Comparison of ENCODE assay signal across 22 cellular contexts in genomic region chr3:172171396-172172075, GRCh38.
DNase-seq lines count a peak whose midpoint lies in the region; ATAC-seq and TF ChIP-seq lines count a peak whose summit lies in the region.
"Had no signal": no experiment of that assay in that cellular context is flagged by ENCODE, and none has a peak within 500 bp of the region (broad histone marks: within the 10 kb centered on the region; RNA-seq: fewer than 3 reads in every experiment).

No MANE protein-coding gene starts in this region.

- H2AK5ac ChIP-seq in mesenchymal stem cell (ENCODE audit: low read length, severe bottlenecking), result no peak overlapping the region

- H3K27me3 ChIP-seq in ACC112 (ENCODE audit: insufficient read depth, low read length), result no peaks in the 10 kb centered on the region
- no peaks in the 10 kb centered on the region for H3K27me3 ChIP-seq in mesenchymal stem cell (ENCODE audit: control insufficient read depth in 1 of 2, insufficient read depth in 1 of 2, low read length in 2 of 2)
- H3K27me3 ChIP-seq: breast epithelium, Peyer's patch had no signal

- ATAC-seq in GM21619 (IDR thresholded peaks at IDR 0.05; ENCODE audit: unreplicated experiment) (peak; percentile 50), WTC11 (peak; percentile 7; the same call in 1 of the 2 replicates), HG03280 (IDR thresholded peaks at IDR 0.05; ENCODE audit: unreplicated experiment) (no peak), GM19463 (IDR thresholded peaks at IDR 0.05; ENCODE audit: unreplicated experiment) (no peak)
- ATAC-seq: naive thymus-derived CD8-positive, alpha-beta T cell; stimulated activated naive CD8-positive, alpha-beta T cell treated with anti-CD3 and anti-CD28 coated beads, Interleukin-15, amount 100 ng/mL, for 72 hours had no signal

- H3K36me3 ChIP-seq in ACC112 (ENCODE audit: insufficient read depth, low read length), result peaks cover 5% of the 10 kb centered on the region; the same call in 1 of the 2 replicates
- H3K36me3 ChIP-seq in mesenchymal stem cell (ENCODE audit: control insufficient read depth in 1 of 2, insufficient read depth in 2 of 2, low read depth in 1 of 2, low read length in 2 of 2), result peaks cover 6 to 23% of the 10 kb centered on the region in 2 experiments
- H3K36me3 ChIP-seq: breast epithelium, left ventricle myocardium inferior, Peyer's patch had no signal

- H2BK120ac ChIP-seq in mesenchymal stem cell (ENCODE audit: low read depth, low read length), result no peak overlapping the region

- H3K14ac ChIP-seq in mesenchymal stem cell (ENCODE audit: low read length in 2 of 2), result no peak overlapping the region

- no peak overlapping the region for H3K4me2 ChIP-seq in mesenchymal stem cell (ENCODE audit: low read length, poor library complexity, severe bottlenecking)

- H3K9me3 Mint-ChIP-seq in WTC11, result no peaks in the 10 kb centered on the region
- H3K9me3 Mint-ChIP-seq: CD8-positive, alpha-beta memory T cell; naive thymus-derived CD8-positive, alpha-beta T cell; stimulated activated naive CD8-positive, alpha-beta T cell treated with anti-CD3 and anti-CD28 coated beads, Interleukin-15, amount 100 ng/mL, for 72 hours had no signal

- H2BK15ac ChIP-seq in mesenchymal stem cell (ENCODE audit: low read depth, poor library complexity, severe bottlenecking), result no peak overlapping the region

- POLR2A ChIA-PET in WTC11 (lab: Charles Lee), result interaction anchor here (0.7 kb wide), 1 partner anchor 33 kb away, joined by 4 read pairs; no protein-coding TSS in a partner anchor

- CTCF ChIA-PET in WTC11 (lab: Charles Lee), result interaction anchor here (0.7 to 1.6 kb wide), 2 partner anchors 132 to 161 kb away, joined by 4 to 6 read pairs; partner anchors contain the start of gene FNDC3B

- 100% methylated on average over 1 of the region's 2 CpGs for WGBS in mesenchymal stem cell

- H3K9me3 ChIP-seq in mesenchymal stem cell (ENCODE audit: control insufficient read depth, low read length), result no peaks in the 10 kb centered on the region
- H3K9me3 ChIP-seq: breast epithelium, left ventricle myocardium inferior, Peyer's patch had no signal

- H3K9ac ChIP-seq in mesenchymal stem cell (ENCODE audit: low read length), result no peak overlapping the region

- H3K27ac ChIP-seq in ACC112 (ENCODE audit: low read depth, low read length) (0 out of 2 replicates have a peak overlapping the region, but pooled peaks have one; percentile 25), mesenchymal stem cell (ENCODE audit: low read length, poor library complexity, severe bottlenecking) (peak overlapping the region; percentile 25)
- H3K27ac ChIP-seq: left ventricle myocardium inferior, Peyer's patch had no signal

- TF ChIP-seq CTCF in WTC11 (IDR thresholded peaks at IDR 0.05), result no peak

- peaks cover 94% of the 10 kb centered on the region for H3K79me2 ChIP-seq in ACC112 (ENCODE audit: control insufficient read depth, insufficient read depth, low read length, unreplicated experiment)

- H3K4me3 ChIP-seq in ACC112 (ENCODE audit: low read depth, low read length) (no peak overlapping the region), mesenchymal stem cell (ENCODE audit: insufficient read depth in 1 of 2, low read depth in 1 of 2, low read length in 2 of 2) (no peak overlapping the region)
- H3K4me3 ChIP-seq: breast epithelium, left ventricle myocardium inferior, Peyer's patch had no signal

- no peak overlapping the region for H2AFZ ChIP-seq in ACC112 (ENCODE audit: low read length, unreplicated experiment)
- no peak overlapping the region for H2AFZ ChIP-seq in mesenchymal stem cell (ENCODE audit: low read depth, low read length)

- H2BK5ac ChIP-seq in mesenchymal stem cell (ENCODE audit: low read depth, low read length, poor library complexity, severe bottlenecking), result no peak overlapping the region

- H3K79me1 ChIP-seq in mesenchymal stem cell (replicated peaks; ENCODE audit: low read length, poor library complexity, severe bottlenecking), result peaks cover 2% of the 10 kb centered on the region

- H3K18ac ChIP-seq in mesenchymal stem cell (ENCODE audit: low read depth in 1 of 2, low read length in 2 of 2), result no peak overlapping the region

- H4K8ac ChIP-seq in mesenchymal stem cell (ENCODE audit: low read length), result no peak overlapping the region

- no peak overlapping the region for H2BK12ac ChIP-seq in mesenchymal stem cell (ENCODE audit: low read length in 2 of 2)

- H4K91ac ChIP-seq in mesenchymal stem cell (ENCODE audit: low read length), result no peak overlapping the region

- no peaks in the 10 kb centered on the region for H3K36me3 Mint-ChIP-seq in WTC11

- DNase-seq in WTC11 (ENCODE audit: low spot score), result no peak
- no peak for DNase-seq in mesenchymal stem cell
- no peak for DNase-seq in dermis blood vessel endothelial cell
- DNase-seq in SIG-M5 (lab: John Stamatoyannopoulos, UW), result no peak
- DNase-seq: ACHN; activated CD4-positive, alpha-beta T cell treated with anti-CD3 and anti-CD28 coated beads, Interleukin-2, amount 50 U/mL, for 1 hour; activated naive CD4-positive, alpha-beta T cell treated with anti-CD3 and anti-CD28 coated beads, Interleukin-2, amount 50 U/mL, for 16 hours; CD8-positive, alpha-beta memory T cell; effector CD4-positive, alpha-beta T cell; KBM-7; left ventricle myocardium inferior; naive thymus-derived CD8-positive, alpha-beta T cell; NCI-H1092 treated with DMSO at 0.1 percent for 48 hours; NCI-H2171 treated with DMSO at 0.1 percent for 48 hours; NCI-H748 treated with DMSO at 0.1 percent for 48 hours; Peyer's patch; stimulated activated naive CD8-positive, alpha-beta T cell treated with anti-CD3 and anti-CD28 coated beads, Interleukin-15, amount 100 ng/mL, for 72 hours had no signal

- no peak overlapping the region for H3K4me3 Mint-ChIP-seq in WTC11
- H3K4me3 Mint-ChIP-seq: CD8-positive, alpha-beta memory T cell; naive thymus-derived CD8-positive, alpha-beta T cell; stimulated activated naive CD8-positive, alpha-beta T cell treated with anti-CD3 and anti-CD28 coated beads, Interleukin-15, amount 100 ng/mL, for 72 hours had no signal

- peak overlapping the region; percentile 96 for H3K27ac Mint-ChIP-seq in WTC11
- H3K27ac Mint-ChIP-seq: CD8-positive, alpha-beta memory T cell; naive thymus-derived CD8-positive, alpha-beta T cell; stimulated activated naive CD8-positive, alpha-beta T cell treated with anti-CD3 and anti-CD28 coated beads, Interleukin-15, amount 100 ng/mL, for 72 hours had no signal

- no peaks in the 10 kb centered on the region for H3K27me3 Mint-ChIP-seq in WTC11 (ENCODE audit: low read depth)
- H3K27me3 Mint-ChIP-seq: naive thymus-derived CD8-positive, alpha-beta T cell; stimulated activated naive CD8-positive, alpha-beta T cell treated with anti-CD3 and anti-CD28 coated beads, Interleukin-15, amount 100 ng/mL, for 72 hours had no signal

- H3K4me1 Mint-ChIP-seq in WTC11, result peaks cover 84% of the 10 kb centered on the region

- no peak overlapping the region for H3K4ac ChIP-seq in mesenchymal stem cell (ENCODE audit: low read depth in 1 of 2, low read length in 2 of 2)

- peaks cover 84% of the 10 kb centered on the region for H3K4me1 ChIP-seq in ACC112 (ENCODE audit: control insufficient read depth, insufficient read depth, low read length, unreplicated experiment)
- H3K4me1 ChIP-seq in mesenchymal stem cell (ENCODE audit: control insufficient read depth, insufficient read depth, low read depth, low read length), result peaks cover 15% of the 10 kb centered on the region

- H3K23ac ChIP-seq in mesenchymal stem cell (ENCODE audit: low read length in 2 of 2), result no peak overlapping the region

TF ChIP-seq in WTC11, 78 proteins besides CTCF, POLR2A, EP300 and RAD21 (continues in another document):
- TF ChIP-seq, protein P1, sequence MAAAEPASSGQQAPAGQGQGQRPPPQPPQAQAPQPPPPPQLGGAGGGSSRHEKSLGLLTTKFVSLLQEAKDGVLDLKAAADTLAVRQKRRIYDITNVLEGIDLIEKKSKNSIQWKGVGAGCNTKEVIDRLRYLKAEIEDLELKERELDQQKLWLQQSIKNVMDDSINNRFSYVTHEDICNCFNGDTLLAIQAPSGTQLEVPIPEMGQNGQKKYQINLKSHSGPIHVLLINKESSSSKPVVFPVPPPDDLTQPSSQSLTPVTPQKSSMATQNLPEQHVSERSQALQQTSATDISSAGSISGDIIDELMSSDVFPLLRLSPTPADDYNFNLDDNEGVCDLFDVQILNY (CRISPR knock-in tag; IDR thresholded peaks at IDR 0.05), result no peak
- no peak for TF ChIP-seq HMGA2 (CRISPR knock-in tag; IDR thresholded peaks at IDR 0.05)
- TF ChIP-seq NFATC4 (CRISPR knock-in tag; IDR thresholded peaks at IDR 0.05), result no peak
- no peak for TF ChIP-seq SMAD3 (CRISPR knock-in tag; IDR thresholded peaks at IDR 0.05; ENCODE audit: borderline replicate concordance)
- no peak for TF ChIP-seq TCF7 (CRISPR knock-in tag; IDR thresholded peaks at IDR 0.05; ENCODE audit: low read depth)
- no peak for TF ChIP-seq IRF1 (CRISPR knock-in tag; IDR thresholded peaks at IDR 0.05)
- TF ChIP-seq GRHL2 (CRISPR knock-in tag; IDR thresholded peaks at IDR 0.05; ENCODE audit: insufficient replicate concordance, severe bottlenecking), result no peak
- TF ChIP-seq, protein P2, sequence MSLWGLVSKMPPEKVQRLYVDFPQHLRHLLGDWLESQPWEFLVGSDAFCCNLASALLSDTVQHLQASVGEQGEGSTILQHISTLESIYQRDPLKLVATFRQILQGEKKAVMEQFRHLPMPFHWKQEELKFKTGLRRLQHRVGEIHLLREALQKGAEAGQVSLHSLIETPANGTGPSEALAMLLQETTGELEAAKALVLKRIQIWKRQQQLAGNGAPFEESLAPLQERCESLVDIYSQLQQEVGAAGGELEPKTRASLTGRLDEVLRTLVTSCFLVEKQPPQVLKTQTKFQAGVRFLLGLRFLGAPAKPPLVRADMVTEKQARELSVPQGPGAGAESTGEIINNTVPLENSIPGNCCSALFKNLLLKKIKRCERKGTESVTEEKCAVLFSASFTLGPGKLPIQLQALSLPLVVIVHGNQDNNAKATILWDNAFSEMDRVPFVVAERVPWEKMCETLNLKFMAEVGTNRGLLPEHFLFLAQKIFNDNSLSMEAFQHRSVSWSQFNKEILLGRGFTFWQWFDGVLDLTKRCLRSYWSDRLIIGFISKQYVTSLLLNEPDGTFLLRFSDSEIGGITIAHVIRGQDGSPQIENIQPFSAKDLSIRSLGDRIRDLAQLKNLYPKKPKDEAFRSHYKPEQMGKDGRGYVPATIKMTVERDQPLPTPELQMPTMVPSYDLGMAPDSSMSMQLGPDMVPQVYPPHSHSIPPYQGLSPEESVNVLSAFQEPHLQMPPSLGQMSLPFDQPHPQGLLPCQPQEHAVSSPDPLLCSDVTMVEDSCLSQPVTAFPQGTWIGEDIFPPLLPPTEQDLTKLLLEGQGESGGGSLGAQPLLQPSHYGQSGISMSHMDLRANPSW (CRISPR knock-in tag; conservative IDR thresholded peaks at IDR 0.05; ENCODE audit: low read depth), result no peak

Comparison
In these comparisons a context has a peak if more than half of its experiments do, and no peak if none do; other contexts are left out.
1. ATAC-seq: peak in GM21619 (single experiment) and WTC11 (single experiment); none in HG03280 (single experiment) and GM19463 (single experiment).